ENCODE assay signal across 8 cellular contexts in genomic region chr17:42744806-42745617, GRCh38. TPM values are rescaled to one million over a fixed set of nuclear protein-coding genes. Genes with fewer than 3 reads are reported as not detected.
DNase-seq lines count a peak whose midpoint lies in the region; ATAC-seq and TF ChIP-seq lines count a peak whose summit lies in the region.

Gene EZH1, minus strand, starts transcription at chr17:42745040. Its CDS starts 16,099 bp downstream, at chr17:42728941.

- TF ChIP-seq POLR2A in GM19193 (IDR thresholded peaks at IDR 0.05; ENCODE audit: extremely low read depth, insufficient read depth, insufficient read length): peak; percentile 69

- peak within 1 kb of the TSS; percentile 92 to 98 for H3K27ac ChIP-seq in coronary artery

- H3K27ac Mint-ChIP-seq in activated CD4-positive, alpha-beta T cell treated with anti-CD3 and anti-CD28 coated beads, Interleukin-2, amount 10 ng/mL, durations not matched to agents 7 days and 5 days: peak within 1 kb of the TSS; percentile 90

- ATAC-seq in HG03457 (IDR thresholded peaks at IDR 0.05; ENCODE audit: unreplicated experiment) (peak; percentile 72), left colon (peak; percentile 96)

- peak; percentile 92 to 93 for DNase-seq in AML-193 (lab: John Stamatoyannopoulos, UW)
- peak; percentile 98 for DNase-seq in NCI-H69 (lab: John Stamatoyannopoulos, UW)
- peak; percentile 91 for DNase-seq in activated CD4-positive, alpha-beta T cell treated with anti-CD3 and anti-CD28 coated beads, Interleukin-2, amount 10 ng/mL, durations not matched to agents 7 days and 5 days
- peak; percentile 92 for DNase-seq in coronary artery (ENCODE audit: low spot score)
- peak; percentile 84 to 89 for DNase-seq in left colon
- DNase-seq in stimulated activated CD4-positive, alpha-beta T cell treated with anti-CD3 and anti-CD28 coated beads, Interleukin-1b, Interleukin-23, amount 100 ng/mL, for 4 hours (ENCODE audit: low read depth in 2 of 2): peak; percentile 88 to 89

- intact Hi-C loops in left colon (cut with DNase I, micrococcal nuclease): no loop called here

- H3K9me3 Mint-ChIP-seq in activated CD4-positive, alpha-beta T cell treated with anti-CD3 and anti-CD28 coated beads, Interleukin-2, amount 10 ng/mL, durations not matched to agents 7 days and 5 days: no peaks in the 10 kb centered on the region

- peak within 1 kb of the TSS; percentile 96 for H3K4me3 ChIP-seq in coronary artery

- no peak for TF ChIP-seq CTCF in coronary artery (IDR thresholded peaks at IDR 0.05)

- peak within 1 kb of the TSS; percentile 92 for H3K4me3 Mint-ChIP-seq in activated CD4-positive, alpha-beta T cell treated with anti-CD3 and anti-CD28 coated beads, Interleukin-2, amount 10 ng/mL, durations not matched to agents 7 days and 5 days

- peaks cover 36% of the 10 kb centered on the region for H3K27me3 Mint-ChIP-seq in activated CD4-positive, alpha-beta T cell treated with anti-CD3 and anti-CD28 coated beads, Interleukin-2, amount 10 ng/mL, durations not matched to agents 7 days and 5 days

- CTCF ChIA-PET in activated CD4-positive, alpha-beta T cell treated with anti-CD3 and anti-CD28 coated beads, Interleukin-2, amount 10 ng/mL, durations not matched to agents 7 days and 5 days (lab: Charles Lee): no interaction called here

- peaks cover 9% of the 10 kb centered on the region for H3K36me3 Mint-ChIP-seq in activated CD4-positive, alpha-beta T cell treated with anti-CD3 and anti-CD28 coated beads, Interleukin-2, amount 10 ng/mL, durations not matched to agents 7 days and 5 days (ENCODE audit: low read depth)

- peaks cover 21% of the 10 kb centered on the region for H3K4me1 Mint-ChIP-seq in activated CD4-positive, alpha-beta T cell treated with anti-CD3 and anti-CD28 coated beads, Interleukin-2, amount 10 ng/mL, durations not matched to agents 7 days and 5 days

- POLR2A ChIA-PET in activated CD4-positive, alpha-beta T cell treated with anti-CD3 and anti-CD28 coated beads, Interleukin-2, amount 10 ng/mL, durations not matched to agents 7 days and 5 days (lab: Charles Lee): no interaction called here

RNA-seq across cellular contexts. Expression of gene EZH1, which starts in this region (rescaled TPM):
- 10 to 100 TPM; 52.6 to 54.0 TPM for total RNA-seq in activated CD4-positive, alpha-beta T cell treated with anti-CD3 and anti-CD28 coated beads, Interleukin-2, amount 10 ng/mL, durations not matched to agents 7 days and 5 days
- total RNA-seq in left colon: 10 to 100 TPM; 24.9 to 28.0 TPM

Comparison
In these comparisons a context has a peak if more than half of its experiments do, and no peak if none do; other contexts are left out.
1. Peak in every context shown above with its lines: DNase-seq, ATAC-seq, H3K4me3 ChIP-seq and H3K27ac ChIP-seq.